Comparison of ENCODE assay signal across 1 cellular context in genomic region chr12:70365648-70366518, GRCh38.
TF ChIP-seq lines count a peak whose summit lies in the region.

KCNMB4 (plus strand) TSS chr12:70366290; CDS start chr12:70366735, 445 bp downstream.

TF ChIP-seq in K562, 482 proteins besides CTCF, POLR2A, EP300 and RAD21 (continued from another document and continues in another):
- TF ChIP-seq UBTF (IDR thresholded peaks at IDR 0.05; ENCODE audit: borderline replicate concordance in 1 of 2, low read depth in 2 of 2, low read length in 2 of 2) = peak in 1 of 2 experiments; percentile 41; a peak in 1 of 4 replicates
- 0 out of 2 replicates have a peak, but pooled peaks have one; percentile 39 for TF ChIP-seq L3MBTL2 (IDR thresholded peaks at IDR 0.05)
- 0 out of 2 replicates have a peak, but pooled peaks have one; percentile 19 for TF ChIP-seq MGA (IDR thresholded peaks at IDR 0.05)
- no peak for TF ChIP-seq STAT6 (CRISPR knock-in tag; IDR thresholded peaks at IDR 0.05)
- TF ChIP-seq SAP30 (IDR thresholded peaks at IDR 0.05; ENCODE audit: borderline replicate concordance, insufficient read depth, low read depth, low read length, poor library complexity, severe bottlenecking) = peak; percentile 85
- TF ChIP-seq EGR1 (conservative IDR thresholded peaks at IDR 0.05) = peak; percentile 77
- TF ChIP-seq NRF1 (conservative IDR thresholded peaks at IDR 0.05 in 1 of 2, IDR thresholded peaks at IDR 0.05 in 1 of 2) = peak; percentile 38 to 51; a peak in 2 of 4 replicates
- TF ChIP-seq CBX1 (IDR thresholded peaks at IDR 0.05; ENCODE audit: low read depth) = 0 out of 2 replicates have a peak, but pooled peaks have one; percentile 26
- TF ChIP-seq BCOR (IDR thresholded peaks at IDR 0.05) = no peak
- peak; percentile 40 for TF ChIP-seq PKNOX1 (IDR thresholded peaks at IDR 0.05)
- peak in 1 of 2 experiments; percentile 63; a peak in 1 of 4 replicates for TF ChIP-seq HDAC1 (IDR thresholded peaks at IDR 0.05)
- peak; percentile 68 for TF ChIP-seq VEZF1 (CRISPR knock-in tag; IDR thresholded peaks at IDR 0.05)
- no peak for TF ChIP-seq CBFA2T3 (IDR thresholded peaks at IDR 0.05)
- TF ChIP-seq MNT (conservative IDR thresholded peaks at IDR 0.05) = peak in 1 of 2 experiments; percentile 56; a peak in 1 of 4 replicates
